ENCODE assay signal across 14 cellular contexts in the genomic region with DNA sequence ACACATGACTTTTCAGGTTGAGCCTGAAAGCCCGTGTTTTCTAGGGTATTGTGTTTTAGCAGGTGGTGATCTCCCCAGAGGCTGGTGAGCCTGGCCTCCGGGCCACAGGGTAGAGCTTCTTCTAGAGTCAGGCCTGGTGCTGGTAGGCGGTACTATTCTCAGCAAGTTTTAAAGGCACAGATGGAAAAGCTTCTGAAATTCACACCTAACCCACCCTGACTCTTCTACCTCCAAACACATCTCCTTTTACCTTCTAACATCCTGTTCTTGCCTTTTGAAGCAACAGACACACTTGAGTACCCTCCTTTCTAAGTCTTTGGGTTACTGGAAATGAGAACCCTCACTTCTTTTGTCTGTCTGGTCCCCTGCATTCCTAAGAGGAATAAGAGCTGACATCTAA.
A peak's percentile ranks its signal among the peaks of the same experiment; 100 is the strongest.
DNase-seq lines count a peak whose midpoint lies in the region; ATAC-seq and TF ChIP-seq lines count a peak whose summit lies in the region.
"Had no signal": no experiment of that assay in that cellular context is flagged by ENCODE, and none has a peak within 500 bp of the region (broad histone marks: within the 10 kb centered on the region; RNA-seq: fewer than 3 reads in every experiment).

No MANE protein-coding gene starts in this region.

- TF ChIP-seq CTCF in suprapubic skin (IDR thresholded peaks at IDR 0.05): no peak
- TF ChIP-seq CTCF in mucosa of descending colon (IDR thresholded peaks at IDR 0.05): no peak

- H3K4me3 ChIP-seq in suprapubic skin (no peak overlapping the region), mucosa of descending colon (no peak overlapping the region)
- H3K4me3 ChIP-seq: hepatocyte, vagina had no signal

- no peaks in the 10 kb centered on the region for H3K27me3 ChIP-seq in suprapubic skin
- H3K27me3 ChIP-seq: hepatocyte, vagina had no signal

- H3K27ac ChIP-seq in suprapubic skin: no peak overlapping the region
- H3K27ac ChIP-seq: hepatocyte, vagina had no signal

- peaks cover 12% of the 10 kb centered on the region for H3K27me3 Mint-ChIP-seq in activated T-cell treated with anti-CD3 and anti-CD28 coated beads, Interleukin-2, amount 50 U/mL, for 72 hours (ENCODE audit: low read depth)
- no peaks in the 10 kb centered on the region for H3K27me3 Mint-ChIP-seq in stimulated activated naive B cell treated with anti-CD40 and anti-IgM and Interleukin-4, amounts not matched to agents 10 μg/mL and 1 μg/mL and 100 μg/mL, for 72 hours

- H3K9me3 Mint-ChIP-seq in activated T-cell treated with anti-CD3 and anti-CD28 coated beads, Interleukin-2, amount 50 U/mL, for 72 hours: peaks cover 2 to 4% of the 10 kb centered on the region in 2 donors
- H3K9me3 Mint-ChIP-seq in stimulated activated naive B cell treated with anti-CD40 and anti-IgM and Interleukin-4, amounts not matched to agents 10 μg/mL and 1 μg/mL and 100 μg/mL, for 72 hours: peaks cover 1 to 3% of the 10 kb centered on the region in 2 donors

- peak overlapping the region; percentile 59 for H3K27ac Mint-ChIP-seq in activated T-cell treated with anti-CD3 and anti-CD28 coated beads, Interleukin-2, amount 50 U/mL, for 72 hours
- peak overlapping the region; percentile 89 for H3K27ac Mint-ChIP-seq in stimulated activated naive B cell treated with anti-CD40 and anti-IgM and Interleukin-4, amounts not matched to agents 10 μg/mL and 1 μg/mL and 100 μg/mL, for 72 hours

- WGBS in suprapubic skin: 88% methylated on average over 3 of the region's 3 CpGs

- ATAC-seq in activated T-cell treated with anti-CD3 and anti-CD28 coated beads, Interleukin-2, amount 50 U/mL, for 72 hours (replicated peaks in 1 of 2): no peak
- ATAC-seq in HG02678 (IDR thresholded peaks at IDR 0.05; ENCODE audit: unreplicated experiment) (peak; percentile 88), HG03558 (IDR thresholded peaks at IDR 0.05; ENCODE audit: extremely low read depth, unreplicated experiment) (peak; percentile 77), mucosa of descending colon (no peak)
- peak; percentile 44 to 79 for ATAC-seq in stimulated activated naive B cell treated with anti-CD40 and anti-IgM and Interleukin-4, amounts not matched to agents 10 μg/mL and 1 μg/mL and 100 μg/mL, for 72 hours (replicated peaks)

- peaks cover 2 to 6% of the 10 kb centered on the region in 2 donors for H3K36me3 Mint-ChIP-seq in activated T-cell treated with anti-CD3 and anti-CD28 coated beads, Interleukin-2, amount 50 U/mL, for 72 hours (ENCODE audit: insufficient read depth in 2 of 2)
- peaks cover 44 to 72% of the 10 kb centered on the region in 2 donors for H3K36me3 Mint-ChIP-seq in stimulated activated naive B cell treated with anti-CD40 and anti-IgM and Interleukin-4, amounts not matched to agents 10 μg/mL and 1 μg/mL and 100 μg/mL, for 72 hours

- intact Hi-C loops in mucosa of descending colon (cut with DNase I, micrococcal nuclease): no loop called here

- no peak for DNase-seq in activated T-cell treated with anti-CD3 and anti-CD28 coated beads, Interleukin-2, amount 50 U/mL, for 72 hours
- no peak for DNase-seq in activated T-cell treated with anti-CD3 and anti-CD28 coated beads, Interleukin-2, amount 50 U/mL, for 1 hour
- no peak for DNase-seq in stimulated activated naive B cell treated with anti-CD40 and anti-IgM and Interleukin-4, amounts not matched to agents 10 μg/mL and 1 μg/mL and 100 μg/mL, for 72 hours
- no peak for DNase-seq in suprapubic skin (ENCODE audit: low spot score in 2 of 2)
- DNase-seq in NCI-H2227 (lab: John Stamatoyannopoulos, UW; ENCODE audit: unreplicated experiment): no peak
- no peak for DNase-seq in mucosa of descending colon
- DNase-seq: activated CD4-positive, alpha-beta T cell treated with anti-CD3 and anti-CD28 coated beads, Interleukin-2, amount 50 U/mL, for 1 hour; activated naive CD4-positive, alpha-beta T cell treated with anti-CD3 and anti-CD28 coated beads, Interleukin-2, amount 50 U/mL, for 16 hours; cerebellar nuclear complex; erythroblast had no signal

- no peak overlapping the region for H3K4me3 Mint-ChIP-seq in activated T-cell treated with anti-CD3 and anti-CD28 coated beads, Interleukin-2, amount 50 U/mL, for 72 hours
- H3K4me3 Mint-ChIP-seq in stimulated activated naive B cell treated with anti-CD40 and anti-IgM and Interleukin-4, amounts not matched to agents 10 μg/mL and 1 μg/mL and 100 μg/mL, for 72 hours: peak overlapping the region in 1 of 2 donors; percentile 22

- H3K36me3 ChIP-seq in suprapubic skin (peaks cover 4% of the 10 kb centered on the region), mucosa of descending colon (ENCODE audit: low read depth) (no peaks in the 10 kb centered on the region)

- TF ChIP-seq EP300 in suprapubic skin (IDR thresholded peaks at IDR 0.05): no peak

- H3K4me1 ChIP-seq in suprapubic skin (no peaks in the 10 kb centered on the region), mucosa of descending colon (ENCODE audit: low read depth) (no peaks in the 10 kb centered on the region)
- H3K4me1 ChIP-seq: vagina had no signal

- peaks cover 10% of the 10 kb centered on the region for H3K4me1 Mint-ChIP-seq in activated T-cell treated with anti-CD3 and anti-CD28 coated beads, Interleukin-2, amount 50 U/mL, for 72 hours (ENCODE audit: low read depth)
- H3K4me1 Mint-ChIP-seq in stimulated activated naive B cell treated with anti-CD40 and anti-IgM and Interleukin-4, amounts not matched to agents 10 μg/mL and 1 μg/mL and 100 μg/mL, for 72 hours: peaks cover 34% of the 10 kb centered on the region in 2 donors

- H3K9me3 ChIP-seq in suprapubic skin (no peaks in the 10 kb centered on the region), mucosa of descending colon (no peaks in the 10 kb centered on the region)
- H3K9me3 ChIP-seq: vagina had no signal

- no peak for TF ChIP-seq POLR2A in suprapubic skin (IDR thresholded peaks at IDR 0.05)

Comparison
In these comparisons a context has a peak if more than half of its experiments do, and no peak if none do; other contexts are left out.
1. ATAC-seq: peak in HG02678 (single experiment), HG03558 (single experiment) and stimulated activated naive B cell treated with anti-CD40 and anti-IgM and Interleukin-4, amounts not matched to agents 10 μg/mL and 1 μg/mL and 100 μg/mL, for 72 hours (2 of 2); none in activated T-cell treated with anti-CD3 and anti-CD28 coated beads, Interleukin-2, amount 50 U/mL, for 72 hours (0 of 2) and mucosa of descending colon (single experiment).